Comparison of ENCODE assay signal across 9 cellular contexts in genomic region chr2:124804014-124804940, GRCh38.
DNase-seq lines count a peak whose midpoint lies in the region; ATAC-seq and TF ChIP-seq lines count a peak whose summit lies in the region.
"Had no signal": no experiment of that assay in that cellular context is flagged by ENCODE, and none has a peak within 500 bp of the region (broad histone marks: within the 10 kb centered on the region; RNA-seq: fewer than 3 reads in every experiment).

No MANE protein-coding gene starts in this region.

- TF ChIP-seq RAD21 in liver (IDR thresholded peaks at IDR 0.05) = peak; percentile 58 to 83

- H3K9ac ChIP-seq in liver (ENCODE audit: low read depth in 1 of 2, low read length in 2 of 2) = no peak overlapping the region
- H3K9ac ChIP-seq: BLaER1 treated with 17β-estradiol and CSF1 and Interleukin-3, amounts not matched to agents 10 nM and 100 nM had no signal

- H3K4me3 ChIP-seq in astrocyte of the spinal cord (ENCODE audit: low read depth, low read length) = no peak overlapping the region
- no peak overlapping the region for H3K4me3 ChIP-seq in liver (ENCODE audit: low read depth in 1 of 3, low read length in 3 of 3)
- no peak overlapping the region for H3K4me3 ChIP-seq in ovary
- H3K4me3 ChIP-seq: BLaER1 treated with 17β-estradiol and CSF1 and Interleukin-3, amounts not matched to agents 10 nM and 100 nM had no signal

- H3K9me3 ChIP-seq in liver (ENCODE audit: control insufficient read depth in 4 of 4, low read length in 3 of 4) (no peaks in the 10 kb centered on the region), ovary (no peaks in the 10 kb centered on the region)
- H3K9me3 ChIP-seq: BLaER1 treated with 17β-estradiol and CSF1 and Interleukin-3, amounts not matched to agents 10 nM and 100 nM had no signal

- 49% methylated on average over 5 of the region's 5 CpGs for WGBS in liver
- WGBS in ovary, 3 donors = 55 to 56% (median 55%) methylated on average over 5 of the region's 5 CpGs

- in situ Hi-C loops in astrocyte of the spinal cord (cut with HindIII; ENCODE audit: low sequenced_read_pairs) = no loop called here

- DNase-seq in NCI-H1417 (lab: John Stamatoyannopoulos, UW) (peak in 2 of 3 experiments; percentile 17 to 49), NCI-H1417 treated with DMSO at 0.1 percent for 48 hours (lab: John Stamatoyannopoulos, UW) (no peak), NAMALWA (ENCODE audit: low spot score) (peak; percentile 56), astrocyte of the spinal cord (ENCODE audit: low read depth, low spot score) (no peak), ovary (no peak), ureter (ENCODE audit: low spot score) (no peak)

- no peak for TF ChIP-seq EP300 in ovary (IDR thresholded peaks at IDR 0.05)

- intact Hi-C loops in ovary (cut with DNase I) = no loop called here

- no peak for TF ChIP-seq POLR2A in ovary (IDR thresholded peaks at IDR 0.05)

- peaks cover 0 to 9% (median 2%) of the 10 kb centered on the region in 4 donors for H3K4me1 ChIP-seq in liver (ENCODE audit: control insufficient read depth in 4 of 4, insufficient read depth in 4 of 4, low read length in 3 of 4)
- H3K4me1 ChIP-seq in ovary (ENCODE audit: insufficient read depth) = no peaks in the 10 kb centered on the region
- H3K4me1 ChIP-seq: BLaER1 treated with 17β-estradiol and CSF1 and Interleukin-3, amounts not matched to agents 10 nM and 100 nM had no signal

- no peaks in the 10 kb centered on the region for H3K36me3 ChIP-seq in liver (ENCODE audit: control insufficient read depth in 4 of 4, insufficient read depth in 3 of 4, low read depth in 1 of 4, low read length in 3 of 4)
- H3K36me3 ChIP-seq in ovary = no peaks in the 10 kb centered on the region
- H3K36me3 ChIP-seq: BLaER1 treated with 17β-estradiol and CSF1 and Interleukin-3, amounts not matched to agents 10 nM and 100 nM had no signal

- H3K27me3 ChIP-seq in liver (ENCODE audit: control insufficient read depth in 4 of 4, insufficient read depth in 4 of 4, low read length in 3 of 4) = no peaks in the 10 kb centered on the region
- H3K27me3 ChIP-seq in ovary = no peaks in the 10 kb centered on the region
- H3K27me3 ChIP-seq: BLaER1 treated with 17β-estradiol and CSF1 and Interleukin-3, amounts not matched to agents 10 nM and 100 nM had no signal

- H3K27ac ChIP-seq in liver (ENCODE audit: low read depth in 1 of 2, low read length in 2 of 2) (peak overlapping the region in 1 of 2 donors; percentile 43), ovary (no peak overlapping the region)
- H3K27ac ChIP-seq: BLaER1 treated with 17β-estradiol and CSF1 and Interleukin-3, amounts not matched to agents 10 nM and 100 nM had no signal

- ATAC-seq in GM21786 (IDR thresholded peaks at IDR 0.05; ENCODE audit: unreplicated experiment) = peak; percentile 66

- peak; percentile 54 for TF ChIP-seq CTCF in astrocyte of the spinal cord (IDR thresholded peaks at IDR 0.05; ENCODE audit: low read depth, low read length)
- TF ChIP-seq CTCF in liver (IDR thresholded peaks at IDR 0.05; ENCODE audit: low read depth, low read length, missing input control) = peak; percentile 54
- no peak for TF ChIP-seq CTCF in ovary (IDR thresholded peaks at IDR 0.05)

TF ChIP-seq in liver, 16 proteins besides CTCF, POLR2A, EP300 and RAD21:
- TF ChIP-seq JUND (IDR thresholded peaks at IDR 0.05) (peak in 1 of 2 donors; percentile 58), NR2F2 (IDR thresholded peaks at IDR 0.05) (no peak), YY1 (IDR thresholded peaks at IDR 0.05) (no peak), FOXA1 (IDR thresholded peaks at IDR 0.05) (no peak), ATF3 (IDR thresholded peaks at IDR 0.05) (peak; percentile 55), TAF1 (conservative IDR thresholded peaks at IDR 0.05) (no peak), MAX (IDR thresholded peaks at IDR 0.05) (no peak), SP1 (IDR thresholded peaks at IDR 0.05) (no peak), GABPA (IDR thresholded peaks at IDR 0.05 in 1 of 2, conservative IDR thresholded peaks at IDR 0.05 in 1 of 2) (no peak), REST (IDR thresholded peaks at IDR 0.05) (no peak), RXRA (IDR thresholded peaks at IDR 0.05) (peak; percentile 34 to 58), FOXA2 (IDR thresholded peaks at IDR 0.05) (no peak), HNF4G (IDR thresholded peaks at IDR 0.05) (no peak), EGR1 (IDR thresholded peaks at IDR 0.05; ENCODE audit: low read depth in 2 of 2) (no peak), ZBTB33 (IDR thresholded peaks at IDR 0.05) (no peak), HNF4A (conservative IDR thresholded peaks at IDR 0.05) (peak; percentile 43 to 62)
TF ChIP-seq in liver: peak in this region for 4.

Comparison
In these comparisons a context has a peak if more than half of its experiments do, and no peak if none do; other contexts are left out.
1. DNase-seq: peak in NCI-H1417 (2 of 3) and NAMALWA (single experiment); none in NCI-H1417 treated with DMSO at 0.1 percent for 48 hours (single experiment), astrocyte of the spinal cord (single experiment), ovary (0 of 5) and ureter (single experiment).
2. CTCF ChIP-seq: peak in astrocyte of the spinal cord (single experiment) and liver (single experiment); none in ovary (0 of 3).